18 cellular contexts compared by ENCODE assay signal in genomic region chr20:41110930-41111577, GRCh38. TPM values are rescaled to one million over a fixed set of nuclear protein-coding genes. Genes with fewer than 3 reads are reported as not detected.
DNase-seq lines count a peak whose midpoint lies in the region; ATAC-seq and TF ChIP-seq lines count a peak whose summit lies in the region.
"Had no signal": no experiment of that assay in that cellular context is flagged by ENCODE, and none has a peak within 500 bp of the region (broad histone marks: within the 10 kb centered on the region; RNA-seq: fewer than 3 reads in every experiment).

No MANE protein-coding gene starts in this region.

- no peak overlapping the region for H3K4me3 Mint-ChIP-seq in activated T-cell treated with anti-CD3 and anti-CD28 coated beads, Interleukin-2, amount 50 U/mL, for 72 hours
- H3K4me3 Mint-ChIP-seq in activated T-cell treated with anti-CD3 and anti-CD28 coated beads, Interleukin-2, amount 50 U/mL, for 4 hours, result no peak overlapping the region
- no peak overlapping the region for H3K4me3 Mint-ChIP-seq in stimulated activated naive B cell treated with anti-CD40 and anti-IgM and Interleukin-4, amounts not matched to agents 10 μg/mL and 1 μg/mL and 100 μg/mL, for 72 hours
- H3K4me3 Mint-ChIP-seq: activated naive CD8-positive, alpha-beta T cell treated with anti-CD3 and anti-CD28 coated beads, Interleukin-2, amount 10 ng/mL, durations not matched to agents 7 days and 5 days; neural crest cell; T-helper 2 cell treated with Interferon-gamma antibody and Interleukin-4, amounts not matched to agents 5 μg/mL and 100 μg/mL, for 36 hours had no signal

- no peak for TF ChIP-seq CTCF in RWPE1 (conservative IDR thresholded peaks at IDR 0.05; ENCODE audit: low read depth)

- H3K27ac Mint-ChIP-seq in activated T-cell treated with anti-CD3 and anti-CD28 coated beads, Interleukin-2, amount 50 U/mL, for 72 hours, result peak overlapping the region; percentile 33
- peak overlapping the region; percentile 7 for H3K27ac Mint-ChIP-seq in stimulated activated naive B cell treated with anti-CD40 and anti-IgM and Interleukin-4, amounts not matched to agents 10 μg/mL and 1 μg/mL and 100 μg/mL, for 72 hours
- H3K27ac Mint-ChIP-seq: activated naive CD8-positive, alpha-beta T cell treated with anti-CD3 and anti-CD28 coated beads, Interleukin-2, amount 10 ng/mL, durations not matched to agents 7 days and 5 days had no signal

- H3K36me3 Mint-ChIP-seq in activated T-cell treated with anti-CD3 and anti-CD28 coated beads, Interleukin-2, amount 50 U/mL, for 72 hours (ENCODE audit: insufficient read depth in 2 of 2), result peaks cover 2 to 33% of the 10 kb centered on the region in 2 donors
- peaks cover 41% of the 10 kb centered on the region for H3K36me3 Mint-ChIP-seq in activated T-cell treated with anti-CD3 and anti-CD28 coated beads, Interleukin-2, amount 50 U/mL, for 4 hours (ENCODE audit: insufficient read depth)
- peaks cover 25 to 68% of the 10 kb centered on the region in 2 donors for H3K36me3 Mint-ChIP-seq in stimulated activated naive B cell treated with anti-CD40 and anti-IgM and Interleukin-4, amounts not matched to agents 10 μg/mL and 1 μg/mL and 100 μg/mL, for 72 hours

- peaks cover 6% of the 10 kb centered on the region; the same call in 1 of the 2 replicates for H3K4me1 ChIP-seq in HAP-1
- H3K4me1 ChIP-seq: breast epithelium, esophagus squamous epithelium had no signal

- CTCF ChIA-PET in RWPE1 (lab: Yijun Ruan, JAX), result interaction anchor here (0.5 to 0.8 kb wide), 2 partner anchors 36 to 281 kb away, joined by 3 read pairs; no protein-coding TSS in a partner anchor

- in situ Hi-C loops in HAP-1 (cut with MboI; ENCODE audit: low sequenced_read_pairs), result no loop called here

- POLR2A ChIA-PET in RWPE1 (lab: Yijun Ruan, JAX; ENCODE audit: low non-redundant PET), result no interaction called here

- no peak overlapping the region for H3K27ac ChIP-seq in RWPE1
- H3K27ac ChIP-seq: breast epithelium, esophagus squamous epithelium had no signal

- no peaks in the 10 kb centered on the region for H3K9me3 Mint-ChIP-seq in activated T-cell treated with anti-CD3 and anti-CD28 coated beads, Interleukin-2, amount 50 U/mL, for 72 hours
- H3K9me3 Mint-ChIP-seq in activated T-cell treated with anti-CD3 and anti-CD28 coated beads, Interleukin-2, amount 50 U/mL, for 4 hours, result no peaks in the 10 kb centered on the region
- H3K9me3 Mint-ChIP-seq in stimulated activated naive B cell treated with anti-CD40 and anti-IgM and Interleukin-4, amounts not matched to agents 10 μg/mL and 1 μg/mL and 100 μg/mL, for 72 hours, result no peaks in the 10 kb centered on the region
- H3K9me3 Mint-ChIP-seq: activated naive CD8-positive, alpha-beta T cell treated with anti-CD3 and anti-CD28 coated beads, Interleukin-2, amount 10 ng/mL, durations not matched to agents 7 days and 5 days; neural crest cell; T-helper 2 cell treated with Interferon-gamma antibody and Interleukin-4, amounts not matched to agents 5 μg/mL and 100 μg/mL, for 36 hours had no signal

- H3K36me3 ChIP-seq in HAP-1 (replicated peaks), result peaks cover 57% of the 10 kb centered on the region

- H3K4me3 ChIP-seq in HAP-1, result no peak overlapping the region
- H3K4me3 ChIP-seq: breast epithelium, esophagus squamous epithelium had no signal

- H3K9me3 ChIP-seq in HAP-1, result no peaks in the 10 kb centered on the region
- H3K9me3 ChIP-seq: breast epithelium, esophagus squamous epithelium had no signal

- no peaks in the 10 kb centered on the region for H3K4me1 Mint-ChIP-seq in activated T-cell treated with anti-CD3 and anti-CD28 coated beads, Interleukin-2, amount 50 U/mL, for 72 hours (ENCODE audit: low read depth)
- H3K4me1 Mint-ChIP-seq in activated T-cell treated with anti-CD3 and anti-CD28 coated beads, Interleukin-2, amount 50 U/mL, for 4 hours (ENCODE audit: low read depth), result no peaks in the 10 kb centered on the region
- peaks cover 12 to 23% of the 10 kb centered on the region in 2 donors for H3K4me1 Mint-ChIP-seq in stimulated activated naive B cell treated with anti-CD40 and anti-IgM and Interleukin-4, amounts not matched to agents 10 μg/mL and 1 μg/mL and 100 μg/mL, for 72 hours

- no peak for DNase-seq in activated T-cell treated with anti-CD3 and anti-CD28 coated beads, Interleukin-2, amount 50 U/mL, for 72 hours
- no peak for DNase-seq in activated T-cell treated with anti-CD3 and anti-CD28 coated beads, Interleukin-2, amount 50 U/mL, for 4 hours
- DNase-seq in RWPE1 (ENCODE audit: low spot score) (peak; percentile 53), islet precursor cell (peak; percentile 60), HAP-1 (ENCODE audit: low spot score in 2 of 2) (no peak), cerebellum (ENCODE audit: low spot score) (no peak), NCI-H524 (lab: John Stamatoyannopoulos, UW) (no peak)
- DNase-seq in stimulated activated naive B cell treated with anti-CD40 and anti-IgM and Interleukin-4, amounts not matched to agents 10 μg/mL and 1 μg/mL and 100 μg/mL, for 72 hours, result no peak
- DNase-seq: activated CD8-positive, alpha-beta memory T cell treated with anti-CD3 and anti-CD28 coated beads, Interleukin-2, amount 50 U/mL, for 4 hours; activated naive CD8-positive, alpha-beta T cell treated with anti-CD3 and anti-CD28 coated beads, Interleukin-2, amount 10 ng/mL, durations not matched to agents 7 days and 5 days; dorsolateral prefrontal cortex; esophagus squamous epithelium; NCI-H1930; stimulated activated CD4-positive, alpha-beta T cell treated with anti-CD3 and anti-CD28 coated beads, Interleukin-12 subunit alpha, Interleukin-12 subunit beta, amount 100 ng/mL, for 4 hours; stimulated activated naive CD4-positive, alpha-beta T cell had no signal

- H3K27me3 ChIP-seq in HAP-1 (ENCODE audit: low read depth), result no peaks in the 10 kb centered on the region
- H3K27me3 ChIP-seq: breast epithelium, dorsolateral prefrontal cortex, esophagus squamous epithelium had no signal

- ATAC-seq in activated T-cell treated with anti-CD3 and anti-CD28 coated beads, Interleukin-2, amount 50 U/mL, for 72 hours (replicated peaks in 1 of 2), result peak; percentile 22 to 53
- no peak for ATAC-seq in activated T-cell treated with anti-CD3 and anti-CD28 coated beads, Interleukin-2, amount 50 U/mL, for 4 hours
- ATAC-seq in stimulated activated naive B cell treated with anti-CD40 and anti-IgM and Interleukin-4, amounts not matched to agents 10 μg/mL and 1 μg/mL and 100 μg/mL, for 72 hours (replicated peaks), result peak; percentile 42 to 55

- H3K27me3 Mint-ChIP-seq in activated T-cell treated with anti-CD3 and anti-CD28 coated beads, Interleukin-2, amount 50 U/mL, for 72 hours (ENCODE audit: low read depth), result no peaks in the 10 kb centered on the region
- H3K27me3 Mint-ChIP-seq in activated T-cell treated with anti-CD3 and anti-CD28 coated beads, Interleukin-2, amount 50 U/mL, for 4 hours (ENCODE audit: low read depth), result no peaks in the 10 kb centered on the region
- H3K27me3 Mint-ChIP-seq in stimulated activated naive B cell treated with anti-CD40 and anti-IgM and Interleukin-4, amounts not matched to agents 10 μg/mL and 1 μg/mL and 100 μg/mL, for 72 hours, result no peaks in the 10 kb centered on the region
- H3K27me3 Mint-ChIP-seq: activated naive CD8-positive, alpha-beta T cell treated with anti-CD3 and anti-CD28 coated beads, Interleukin-2, amount 10 ng/mL, durations not matched to agents 7 days and 5 days had no signal

RNA-seq across cellular contexts. Expression of gene PLCG1, which starts 26.3 kb away (rescaled TPM):
- 100 to 1,000 TPM; 177 to 221 TPM for total RNA-seq in activated T-cell treated with anti-CD3 and anti-CD28 coated beads, Interleukin-2, amount 50 U/mL, for 72 hours
- 100 to 1,000 TPM in 1 of 3 donors, 10 to 100 TPM in 2; 89.1 to 104 (median 91.3) TPM for total RNA-seq in activated T-cell treated with anti-CD3 and anti-CD28 coated beads, Interleukin-2, amount 50 U/mL, for 4 hours
- 131 TPM for total RNA-seq in cerebellum

Comparison
In these comparisons a context has a peak if more than half of its experiments do, and no peak if none do; other contexts are left out.
1. ATAC-seq: peak in activated T-cell treated with anti-CD3 and anti-CD28 coated beads, Interleukin-2, amount 50 U/mL, for 72 hours (2 of 2) and stimulated activated naive B cell treated with anti-CD40 and anti-IgM and Interleukin-4, amounts not matched to agents 10 μg/mL and 1 μg/mL and 100 μg/mL, for 72 hours (2 of 2); none in activated T-cell treated with anti-CD3 and anti-CD28 coated beads, Interleukin-2, amount 50 U/mL, for 4 hours (0 of 2).
2. DNase-seq: peak in RWPE1 (single experiment) and islet precursor cell (single experiment); none in activated T-cell treated with anti-CD3 and anti-CD28 coated beads, Interleukin-2, amount 50 U/mL, for 72 hours (0 of 2), activated T-cell treated with anti-CD3 and anti-CD28 coated beads, Interleukin-2, amount 50 U/mL, for 4 hours (single experiment), stimulated activated naive B cell treated with anti-CD40 and anti-IgM and Interleukin-4, amounts not matched to agents 10 μg/mL and 1 μg/mL and 100 μg/mL, for 72 hours (single experiment), HAP-1 (0 of 2), cerebellum (single experiment) and NCI-H524 (0 of 2).